24 cellular contexts compared by ENCODE assay signal in genomic region chr2:56325661-56326345, GRCh38.
A peak's percentile ranks its signal among the peaks of the same experiment; 100 is the strongest.
DNase-seq lines count a peak whose midpoint lies in the region; ATAC-seq and TF ChIP-seq lines count a peak whose summit lies in the region.
"Had no signal": no experiment of that assay in that cellular context is flagged by ENCODE, and none has a peak within 500 bp of the region (broad histone marks: within the 10 kb centered on the region; RNA-seq: fewer than 3 reads in every experiment).

No MANE protein-coding gene starts in this region.

- H3K27ac ChIP-seq in GM23338 (ENCODE audit: low read depth) = no peak overlapping the region
- peak overlapping the region in 1 of 2 experiments; percentile 28; a peak in 1 of 4 replicates for H3K27ac ChIP-seq in SK-N-SH (ENCODE audit: low read depth in 2 of 2, low read length in 1 of 2)
- peak overlapping the region; percentile 77 for H3K27ac ChIP-seq in left ventricle myocardium inferior (replicated peaks)
- H3K27ac ChIP-seq: C4-2B, HL-60 had no signal

- H3F3A ChIP-seq in GM23338 (replicated peaks; ENCODE audit: low read depth) (no peaks in the 10 kb centered on the region), SK-N-SH (replicated peaks; ENCODE audit: insufficient read depth) (peaks cover 10% of the 10 kb centered on the region)

- TF ChIP-seq CTCF in GM23338 (conservative IDR thresholded peaks at IDR 0.05; ENCODE audit: low read depth in 2 of 2) (no peak), SK-N-SH (IDR thresholded peaks at IDR 0.05) (no peak), left ventricle myocardium inferior (IDR thresholded peaks at IDR 0.05; ENCODE audit: borderline replicate concordance) (no peak)

- no peaks in the 10 kb centered on the region for H3K36me3 ChIP-seq in GM23338 (ENCODE audit: insufficient read depth)
- H3K36me3 ChIP-seq in SK-N-SH (replicated peaks in 1 of 2; ENCODE audit: control insufficient read depth in 1 of 2, insufficient read depth in 2 of 2, low read length in 1 of 2) = peaks cover 0 to 4% of the 10 kb centered on the region in 2 experiments
- no peaks in the 10 kb centered on the region for H3K36me3 ChIP-seq in left ventricle myocardium inferior

- H2AFZ ChIP-seq in GM23338 = no peak overlapping the region
- no peak overlapping the region for H2AFZ ChIP-seq in SK-N-SH (ENCODE audit: low read depth)

- H3K27me3 Mint-ChIP-seq in GM23338 (ENCODE audit: insufficient read depth, low read depth, poor library complexity) = peaks cover 1% of the 10 kb centered on the region
- H3K27me3 Mint-ChIP-seq: CD8-positive, alpha-beta memory T cell had no signal

- H3K4me2 ChIP-seq in GM23338 (no peak overlapping the region), SK-N-SH (peak overlapping the region; percentile 36)

- ATAC-seq in GM23338 (no peak), HG03039 (IDR thresholded peaks at IDR 0.05; ENCODE audit: unreplicated experiment) (no peak)
- ATAC-seq: HepG2, K562 had no signal

- CTCF ChIA-PET in SK-N-SH (lab: Yijun Ruan, JAX) = no interaction called here

- POLR2A ChIA-PET in SK-N-SH (lab: Yijun Ruan, JAX) = no interaction called here

- DNase-seq in NCI-H82 (lab: John Stamatoyannopoulos, UW) (peak; percentile 17), NCI-H82 treated with DMSO at 0.1 percent for 48 hours (lab: John Stamatoyannopoulos, UW; ENCODE audit: unreplicated experiment) (no peak), GM23338 (ENCODE audit: low spot score) (no peak), SK-N-SH (no peak), left ventricle myocardium inferior (no peak), SW 1271 (lab: John Stamatoyannopoulos, UW) (no peak), AG20443 (ENCODE audit: low spot score) (no peak)
- DNase-seq: 8988T; CD8-positive, alpha-beta memory T cell; DMS53; EL; GF-D8; H7; NCI-H1092 treated with DMSO at 0.1 percent for 48 hours; NCI-H1436 treated with DMSO at 0.1 percent for 48 hours; NCI-H2029; NCI-H2171 treated with DMSO at 0.1 percent for 48 hours; NCI-H524 treated with DMSO at 0.1 percent for 48 hours; SHP77 had no signal

- H3K27me3 ChIP-seq in GM23338 (ENCODE audit: insufficient read depth) (no peaks in the 10 kb centered on the region), SK-N-SH (ENCODE audit: insufficient read depth) (no peaks in the 10 kb centered on the region), left ventricle myocardium inferior (ENCODE audit: low read depth) (no peaks in the 10 kb centered on the region)

- no peaks in the 10 kb centered on the region for H3K9me3 ChIP-seq in SK-N-SH
- peaks cover 18% of the 10 kb centered on the region for H3K9me3 ChIP-seq in left ventricle myocardium inferior (replicated peaks)

- H4K20me1 ChIP-seq in GM23338 (replicated peaks; ENCODE audit: insufficient read depth) = no peaks in the 10 kb centered on the region
- peaks cover 68% of the 10 kb centered on the region for H4K20me1 ChIP-seq in SK-N-SH (ENCODE audit: insufficient read depth)

- H3K79me2 ChIP-seq in GM23338 (replicated peaks; ENCODE audit: insufficient read depth) = no peaks in the 10 kb centered on the region
- peaks cover 100% of the 10 kb centered on the region for H3K79me2 ChIP-seq in SK-N-SH (ENCODE audit: insufficient read depth)

- H3K9me2 ChIP-seq in GM23338 (ENCODE audit: insufficient read depth) (no peaks in the 10 kb centered on the region), SK-N-SH (no peaks in the 10 kb centered on the region)

- H3K4me1 ChIP-seq in GM23338 (ENCODE audit: insufficient read depth) (no peaks in the 10 kb centered on the region), SK-N-SH (ENCODE audit: control insufficient read depth in 1 of 2, insufficient read depth in 2 of 2, low read depth in 1 of 2, low read length in 1 of 2) (peaks cover 0 to 20% of the 10 kb centered on the region in 2 experiments; a peak in 2 of 4 replicates), left ventricle myocardium inferior (peaks cover 41% of the 10 kb centered on the region)

- no peaks in the 10 kb centered on the region for H3K36me3 Mint-ChIP-seq in GM23338 (ENCODE audit: low read depth)
- H3K36me3 Mint-ChIP-seq: CD8-positive, alpha-beta memory T cell had no signal

- H3K9me3 Mint-ChIP-seq in GM23338 = no peaks in the 10 kb centered on the region

- peaks cover 7% of the 10 kb centered on the region for H3K4me1 Mint-ChIP-seq in GM23338
- H3K4me1 Mint-ChIP-seq: CD8-positive, alpha-beta memory T cell had no signal

- 30% methylated on average over 3 of the region's 3 CpGs for WGBS in SK-N-SH (ENCODE audit: low lambda C conversion rate)

- H3K4me3 Mint-ChIP-seq in GM23338 = no peak overlapping the region
- H3K4me3 Mint-ChIP-seq: CD8-positive, alpha-beta memory T cell had no signal

- H3K9ac ChIP-seq in SK-N-SH = no peak overlapping the region

- 0 out of 2 replicates have a peak overlapping the region, but pooled peaks have one; percentile 72 for H3K27ac Mint-ChIP-seq in GM23338
- H3K27ac Mint-ChIP-seq: CD8-positive, alpha-beta memory T cell had no signal

- intact Hi-C loops in left ventricle myocardium inferior (cut with micrococcal nuclease) = no loop called here

- H3K4me3 ChIP-seq in GM23338 (no peak overlapping the region), SK-N-SH (ENCODE audit: low read depth in 2 of 2, low read length in 1 of 2) (no peak overlapping the region), left ventricle myocardium inferior (no peak overlapping the region)
- H3K4me3 ChIP-seq: K562 had no signal

- TF ChIP-seq EP300 in SK-N-SH (IDR thresholded peaks at IDR 0.05; ENCODE audit: borderline replicate concordance in 1 of 2, low read depth in 1 of 2, low read length in 1 of 2) = no peak

- TF ChIP-seq RAD21 in SK-N-SH (IDR thresholded peaks at IDR 0.05; ENCODE audit: low read length) = no peak

TF ChIP-seq in SK-N-SH, 30 proteins besides CTCF, POLR2A, EP300 and RAD21:
- TF ChIP-seq PBX3 (IDR thresholded peaks at IDR 0.05) = no peak
